In the genomic region with DNA sequence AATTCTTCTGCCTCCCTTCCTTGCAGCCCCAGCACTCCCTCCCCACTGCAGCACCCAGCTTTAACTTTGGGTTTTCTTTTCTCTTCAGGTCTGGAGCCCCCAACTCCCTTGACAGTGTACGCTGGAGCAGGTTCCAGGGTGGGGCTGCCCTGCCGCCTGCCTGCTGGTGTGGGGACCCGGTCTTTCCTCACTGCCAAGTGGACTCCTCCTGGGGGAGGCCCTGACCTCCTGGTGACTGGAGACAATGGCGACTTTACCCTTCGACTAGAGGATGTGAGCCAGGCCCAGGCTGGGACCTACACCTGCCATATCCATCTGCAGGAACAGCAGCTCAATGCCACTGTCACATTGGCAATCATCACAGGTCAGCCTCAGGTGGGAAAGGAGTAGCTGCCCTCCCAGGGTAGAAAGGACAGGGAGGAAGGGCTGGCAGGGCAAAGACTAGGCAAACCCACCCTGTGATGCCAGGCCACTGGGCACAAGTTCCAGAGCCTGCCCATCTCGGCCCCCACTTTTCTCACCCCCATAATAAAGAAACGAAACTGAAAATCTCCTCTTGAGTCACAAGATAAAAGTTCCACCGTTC, we compare ENCODE assay signal across 14 cellular contexts. TPM values are rescaled to one million over a fixed set of nuclear protein-coding genes. Genes with fewer than 3 reads are reported as not detected.
A peak's percentile ranks its signal among the peaks of the same experiment; 100 is the strongest.
DNase-seq lines count a peak whose midpoint lies in the region; ATAC-seq and TF ChIP-seq lines count a peak whose summit lies in the region.
"Had no signal": no experiment of that assay in that cellular context is flagged by ENCODE, and none has a peak within 500 bp of the region (broad histone marks: within the 10 kb centered on the region; RNA-seq: fewer than 3 reads in every experiment).

No MANE protein-coding gene starts in this region.

- intact Hi-C loops in Caco-2 (cut with micrococcal nuclease; ENCODE audit: unreplicated experiment) = loop anchor here (5.0 kb wide), 2 partner anchors 53 to 208 kb away; partner anchors contain the start of genes COPS7A and NOP2
- intact Hi-C loops in activated CD8-positive, alpha-beta T cell treated with anti-CD3 and anti-CD28 coated beads for 36 hours (cut with micrococcal nuclease) = no loop called here

- H3K27ac Mint-ChIP-seq in Caco-2 (ENCODE audit: unreplicated experiment) = peak overlapping the region; percentile 5
- H3K27ac Mint-ChIP-seq in activated CD8-positive, alpha-beta T cell treated with anti-CD3 and anti-CD28 coated beads for 36 hours = peak overlapping the region; percentile 95

- H3K9me3 ChIP-seq in Caco-2 (no peaks in the 10 kb centered on the region), muscle layer of duodenum (ENCODE audit: control insufficient read depth in 1 of 2, low read length in 2 of 2) (no peaks in the 10 kb centered on the region)
- H3K9me3 ChIP-seq: upper lobe of right lung had no signal

- DNase-seq in Caco-2 (no peak), kidney glomerular epithelial cell (lab: John Stamatoyannopoulos, UW) (no peak), activated gamma-delta T cell (lab: John Stamatoyannopoulos, UW) (no peak)
- no peak for DNase-seq in activated CD8-positive, alpha-beta T cell treated with anti-CD3 and anti-CD28 coated beads for 36 hours
- DNase-seq: brain microvascular endothelial cell; effector CD4-positive, alpha-beta T cell; naive B cell; stimulated activated CD4-positive, alpha-beta T cell treated with anti-CD3 and anti-CD28 coated beads, Interleukin-4, amount 100 ng/mL, for 4 hours; upper lobe of right lung had no signal

- H3K4me3 ChIP-seq in Caco-2 (ENCODE audit: low read depth, low read length) = no peak overlapping the region
- no peak overlapping the region for H3K4me3 ChIP-seq in muscle layer of duodenum (ENCODE audit: low read depth in 1 of 2, low read length in 2 of 2)
- H3K4me3 ChIP-seq: upper lobe of right lung had no signal

- H3K27me3 ChIP-seq in Caco-2 (replicated peaks; ENCODE audit: control insufficient read depth, insufficient read depth, low read length) (no peaks in the 10 kb centered on the region), muscle layer of duodenum (ENCODE audit: low read depth, low read length) (no peaks in the 10 kb centered on the region)
- H3K27me3 ChIP-seq: brain microvascular endothelial cell, upper lobe of right lung had no signal

- H3K36me3 ChIP-seq in Caco-2 (ENCODE audit: control insufficient read depth, insufficient read depth, low read length) (peaks cover 10% of the 10 kb centered on the region; the same call in 1 of the 2 replicates), muscle layer of duodenum (ENCODE audit: control insufficient read depth in 1 of 2, insufficient read depth in 2 of 2, low read length in 2 of 2) (peaks cover 4 to 11% of the 10 kb centered on the region in 2 donors)

- no peak overlapping the region for H3K4me3 Mint-ChIP-seq in Caco-2 (ENCODE audit: unreplicated experiment)
- peak overlapping the region; percentile 89 for H3K4me3 Mint-ChIP-seq in activated CD8-positive, alpha-beta T cell treated with anti-CD3 and anti-CD28 coated beads for 36 hours

- H3K4me1 ChIP-seq in Caco-2 (peaks cover 31% of the 10 kb centered on the region), muscle layer of duodenum (ENCODE audit: control insufficient read depth in 1 of 2, insufficient read depth in 2 of 2, low read length in 2 of 2) (peaks cover 11 to 41% of the 10 kb centered on the region in 2 donors)

- H3K4me1 Mint-ChIP-seq in Caco-2 (ENCODE audit: low read depth, unreplicated experiment) = peaks cover 49% of the 10 kb centered on the region
- peaks cover 76% of the 10 kb centered on the region for H3K4me1 Mint-ChIP-seq in activated CD8-positive, alpha-beta T cell treated with anti-CD3 and anti-CD28 coated beads for 36 hours (ENCODE audit: low read depth)

- H3K27me3 Mint-ChIP-seq in Caco-2 (ENCODE audit: insufficient read depth, unreplicated experiment) = no peaks in the 10 kb centered on the region
- H3K27me3 Mint-ChIP-seq in activated CD8-positive, alpha-beta T cell treated with anti-CD3 and anti-CD28 coated beads for 36 hours = no peaks in the 10 kb centered on the region

- H3K36me3 Mint-ChIP-seq in Caco-2 (ENCODE audit: insufficient read depth, unreplicated experiment) = no peaks in the 10 kb centered on the region
- H3K36me3 Mint-ChIP-seq in activated CD8-positive, alpha-beta T cell treated with anti-CD3 and anti-CD28 coated beads for 36 hours (ENCODE audit: low read depth) = peaks cover 71% of the 10 kb centered on the region

- H3K9me3 Mint-ChIP-seq in Caco-2 (ENCODE audit: unreplicated experiment) = no peaks in the 10 kb centered on the region
- H3K9me3 Mint-ChIP-seq in activated CD8-positive, alpha-beta T cell treated with anti-CD3 and anti-CD28 coated beads for 36 hours = no peaks in the 10 kb centered on the region
- H3K9me3 Mint-ChIP-seq: naive B cell had no signal

- POLR2A ChIA-PET in Caco-2 (lab: Charles Lee) = interaction anchor here (1.4 kb wide), 1 partner anchor 9 kb away, joined by 8 read pairs; the partner anchor contains the start of gene PTMS
- POLR2A ChIA-PET in activated CD8-positive, alpha-beta T cell treated with anti-CD3 and anti-CD28 coated beads for 36 hours (lab: Charles Lee) = interaction anchor here (0.5 to 3.8 kb wide), 11 partner anchors 10 to 240 kb away, joined by 3 to 31 read pairs (median 4); partner anchors contain the start of genes C12orf57, COPS7A, MLF2 and PTMS

- TF ChIP-seq CTCF in C4-2B (conservative IDR thresholded peaks at IDR 0.05) (no peak), Caco-2 (IDR thresholded peaks at IDR 0.05; ENCODE audit: insufficient read depth in 1 of 2, low read depth in 1 of 2, low read length in 1 of 2, severe bottlenecking in 1 of 2, unreplicated experiment in 1 of 2) (no peak)
- TF ChIP-seq CTCF in activated CD8-positive, alpha-beta T cell treated with anti-CD3 and anti-CD28 coated beads for 36 hours (IDR thresholded peaks at IDR 0.05) = no peak

- CTCF ChIA-PET in Caco-2 (lab: Charles Lee) = interaction anchor here (1.8 to 2.2 kb wide), 2 partner anchors 9 to 22 kb away, joined by 9 to 10 read pairs; partner anchors contain the start of genes MLF2 and PTMS
- CTCF ChIA-PET in activated CD8-positive, alpha-beta T cell treated with anti-CD3 and anti-CD28 coated beads for 36 hours (lab: Charles Lee) = interaction anchor here (1.0 to 5.8 kb wide), 4 partner anchors 9 to 22 kb away, joined by 3 to 77 read pairs (median 4); partner anchors contain the start of genes MLF2 and PTMS

- H3K27ac ChIP-seq in C4-2B (peak overlapping the region; percentile 94), muscle layer of duodenum (ENCODE audit: low read length) (peak overlapping the region; percentile 16)
- H3K27ac ChIP-seq: brain microvascular endothelial cell, upper lobe of right lung had no signal

- no peak for ATAC-seq in activated CD8-positive, alpha-beta T cell treated with anti-CD3 and anti-CD28 coated beads for 36 hours
- no peak for ATAC-seq in HG02870 (IDR thresholded peaks at IDR 0.05; ENCODE audit: unreplicated experiment)
- ATAC-seq in HG03460 (IDR thresholded peaks at IDR 0.05; ENCODE audit: unreplicated experiment) = no peak
- ATAC-seq: upper lobe of right lung had no signal

- BruUV-seq in Caco-2 (replicated peaks; lab: Mats Ljungman, UMichigan) = no TSS peak

RNA-seq across cellular contexts. Expression of gene LAG3, which starts 3.0 kb away (rescaled TPM):
- total RNA-seq in Caco-2 (2022) = 1.9 and 3.2 TPM in 2 replicates
- total RNA-seq in activated CD8-positive, alpha-beta T cell treated with anti-CD3 and anti-CD28 coated beads for 36 hours = 100 to 1,000 TPM; 264 to 268 TPM

RNA-seq across cellular contexts. Expression of gene PTMS, which starts 9.1 kb away (rescaled TPM):
- total RNA-seq in Caco-2 (2022) = 264 and 285 TPM in 2 replicates
- 10 to 100 TPM; 78.6 TPM for total RNA-seq in activated CD8-positive, alpha-beta T cell treated with anti-CD3 and anti-CD28 coated beads for 36 hours

RNA-seq across cellular contexts. Expression of gene CD4, which starts 14.1 kb away (rescaled TPM):
- total RNA-seq in Caco-2 (2022) = not detected in 2 replicates
- total RNA-seq in activated CD8-positive, alpha-beta T cell treated with anti-CD3 and anti-CD28 coated beads for 36 hours = 10 to 100 TPM; 11.1 to 14.1 TPM
- total RNA-seq: HT1080 had no signal

RNA-seq across cellular contexts. Expression of gene MLF2, which starts 22.3 kb away (rescaled TPM):
- 303 and 309 TPM in 2 replicates for total RNA-seq in Caco-2 (2022)
- 100 to 1,000 TPM; 149 to 151 TPM for total RNA-seq in activated CD8-positive, alpha-beta T cell treated with anti-CD3 and anti-CD28 coated beads for 36 hours

RNA-seq across cellular contexts. Expression of gene GPR162, which starts 46.3 kb away (rescaled TPM):
- total RNA-seq in Caco-2 (2022) = 0.81 and 1.2 TPM in 2 replicates
- 1 to 10 TPM; 2.0 to 2.1 TPM for total RNA-seq in activated CD8-positive, alpha-beta T cell treated with anti-CD3 and anti-CD28 coated beads for 36 hours

Comparison
In these comparisons a context has a peak if more than half of its experiments do, and no peak if none do; other contexts are left out.
1. RNA of gene LAG3, which starts 3.0 kb away (total RNA-seq): 264 to 268 TPM in activated CD8-positive, alpha-beta T cell treated with anti-CD3 and anti-CD28 coated beads for 36 hours; 1.9 to 3.2 TPM in Caco-2; every median in the first group is over 10 times any median in the second.
2. RNA of gene CD4, which starts 14.1 kb away (total RNA-seq): 11.1 to 14.1 TPM in activated CD8-positive, alpha-beta T cell treated with anti-CD3 and anti-CD28 coated beads for 36 hours; not detected in Caco-2; every median in the first group is over 10 times any median in the second.